ENCODE assay signal across 1 cellular context in the genomic region with DNA sequence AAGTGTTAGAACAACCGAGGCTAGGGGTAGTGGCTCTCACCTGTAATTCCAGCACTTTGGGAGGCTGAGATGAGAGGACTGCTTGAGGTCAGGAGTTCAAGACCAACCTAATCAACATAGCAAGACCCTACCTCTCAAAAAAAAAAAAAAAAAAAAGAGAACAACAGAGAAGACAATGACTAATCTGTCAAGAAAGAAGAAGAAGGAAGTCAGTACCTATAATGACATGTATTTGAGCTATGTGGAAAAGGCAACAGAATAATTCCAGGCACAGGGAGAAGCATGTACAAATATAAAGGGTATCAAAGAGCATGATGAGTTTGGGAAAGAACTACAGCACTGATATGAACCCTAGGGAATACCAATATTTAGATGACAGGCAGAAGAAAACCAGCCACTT.
TF ChIP-seq lines count a peak whose summit lies in the region.

No MANE protein-coding gene starts in this region.

TF ChIP-seq in GM12878, 131 proteins besides CTCF, POLR2A, EP300 and RAD21:
- no peak for TF ChIP-seq ZBED1 (IDR thresholded peaks at IDR 0.05; ENCODE audit: borderline replicate concordance)
- TF ChIP-seq BMI1 (IDR thresholded peaks at IDR 0.05; ENCODE audit: borderline replicate concordance), result no peak
- TF ChIP-seq TBL1XR1 (IDR thresholded peaks at IDR 0.05; ENCODE audit: low read depth, low read length), result no peak
- TF ChIP-seq BCL11A (IDR thresholded peaks at IDR 0.05; ENCODE audit: low read depth, low read length), result no peak
- no peak for TF ChIP-seq PAX8 (IDR thresholded peaks at IDR 0.05)
- no peak for TF ChIP-seq RBBP5 (conservative IDR thresholded peaks at IDR 0.05)
- TF ChIP-seq, protein P1, sequence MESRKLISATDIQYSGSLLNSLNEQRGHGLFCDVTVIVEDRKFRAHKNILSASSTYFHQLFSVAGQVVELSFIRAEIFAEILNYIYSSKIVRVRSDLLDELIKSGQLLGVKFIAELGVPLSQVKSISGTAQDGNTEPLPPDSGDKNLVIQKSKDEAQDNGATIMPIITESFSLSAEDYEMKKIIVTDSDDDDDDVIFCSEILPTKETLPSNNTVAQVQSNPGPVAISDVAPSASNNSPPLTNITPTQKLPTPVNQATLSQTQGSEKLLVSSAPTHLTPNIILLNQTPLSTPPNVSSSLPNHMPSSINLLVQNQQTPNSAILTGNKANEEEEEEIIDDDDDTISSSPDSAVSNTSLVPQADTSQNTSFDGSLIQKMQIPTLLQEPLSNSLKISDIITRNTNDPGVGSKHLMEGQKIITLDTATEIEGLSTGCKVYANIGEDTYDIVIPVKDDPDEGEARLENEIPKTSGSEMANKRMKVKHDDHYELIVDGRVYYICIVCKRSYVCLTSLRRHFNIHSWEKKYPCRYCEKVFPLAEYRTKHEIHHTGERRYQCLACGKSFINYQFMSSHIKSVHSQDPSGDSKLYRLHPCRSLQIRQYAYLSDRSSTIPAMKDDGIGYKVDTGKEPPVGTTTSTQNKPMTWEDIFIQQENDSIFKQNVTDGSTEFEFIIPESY (IDR thresholded peaks at IDR 0.05), result no peak
- no peak for TF ChIP-seq TCF12 (IDR thresholded peaks at IDR 0.05; ENCODE audit: low read depth, low read length)
- TF ChIP-seq POLR2AphosphoS2 (IDR thresholded peaks at IDR 0.05; ENCODE audit: low read depth, low read length), result no peak
- TF ChIP-seq, protein P2, sequence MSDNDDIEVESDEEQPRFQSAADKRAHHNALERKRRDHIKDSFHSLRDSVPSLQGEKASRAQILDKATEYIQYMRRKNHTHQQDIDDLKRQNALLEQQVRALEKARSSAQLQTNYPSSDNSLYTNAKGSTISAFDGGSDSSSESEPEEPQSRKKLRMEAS (IDR thresholded peaks at IDR 0.05; ENCODE audit: low read depth, low read length), result no peak
- no peak for TF ChIP-seq DPF2 (IDR thresholded peaks at IDR 0.05)
- TF ChIP-seq, protein P3, sequence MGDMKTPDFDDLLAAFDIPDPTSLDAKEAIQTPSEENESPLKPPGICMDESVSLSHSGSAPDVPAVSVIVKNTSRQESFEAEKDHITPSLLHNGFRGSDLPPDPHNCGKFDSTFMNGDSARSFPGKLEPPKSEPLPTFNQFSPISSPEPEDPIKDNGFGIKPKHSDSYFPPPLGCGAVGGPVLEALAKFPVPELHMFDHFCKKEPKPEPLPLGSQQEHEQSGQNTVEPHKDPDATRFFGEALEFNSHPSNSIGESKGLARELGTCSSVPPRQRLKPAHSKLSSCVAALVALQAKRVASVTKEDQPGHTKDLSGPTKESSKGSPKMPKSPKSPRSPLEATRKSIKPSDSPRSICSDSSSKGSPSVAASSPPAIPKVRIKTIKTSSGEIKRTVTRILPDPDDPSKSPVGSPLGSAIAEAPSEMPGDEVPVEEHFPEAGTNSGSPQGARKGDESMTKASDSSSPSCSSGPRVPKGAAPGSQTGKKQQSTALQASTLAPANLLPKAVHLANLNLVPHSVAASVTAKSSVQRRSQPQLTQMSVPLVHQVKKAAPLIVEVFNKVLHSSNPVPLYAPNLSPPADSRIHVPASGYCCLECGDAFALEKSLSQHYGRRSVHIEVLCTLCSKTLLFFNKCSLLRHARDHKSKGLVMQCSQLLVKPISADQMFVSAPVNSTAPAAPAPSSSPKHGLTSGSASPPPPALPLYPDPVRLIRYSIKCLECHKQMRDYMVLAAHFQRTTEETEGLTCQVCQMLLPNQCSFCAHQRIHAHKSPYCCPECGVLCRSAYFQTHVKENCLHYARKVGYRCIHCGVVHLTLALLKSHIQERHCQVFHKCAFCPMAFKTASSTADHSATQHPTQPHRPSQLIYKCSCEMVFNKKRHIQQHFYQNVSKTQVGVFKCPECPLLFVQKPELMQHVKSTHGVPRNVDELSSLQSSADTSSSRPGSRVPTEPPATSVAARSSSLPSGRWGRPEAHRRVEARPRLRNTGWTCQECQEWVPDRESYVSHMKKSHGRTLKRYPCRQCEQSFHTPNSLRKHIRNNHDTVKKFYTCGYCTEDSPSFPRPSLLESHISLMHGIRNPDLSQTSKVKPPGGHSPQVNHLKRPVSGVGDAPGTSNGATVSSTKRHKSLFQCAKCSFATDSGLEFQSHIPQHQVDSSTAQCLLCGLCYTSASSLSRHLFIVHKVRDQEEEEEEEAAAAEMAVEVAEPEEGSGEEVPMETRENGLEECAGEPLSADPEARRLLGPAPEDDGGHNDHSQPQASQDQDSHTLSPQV (IDR thresholded peaks at IDR 0.05), result no peak
- no peak for TF ChIP-seq FOXK2 (IDR thresholded peaks at IDR 0.05)
